ENCODE assay signal across 22 cellular contexts in the genomic region with DNA sequence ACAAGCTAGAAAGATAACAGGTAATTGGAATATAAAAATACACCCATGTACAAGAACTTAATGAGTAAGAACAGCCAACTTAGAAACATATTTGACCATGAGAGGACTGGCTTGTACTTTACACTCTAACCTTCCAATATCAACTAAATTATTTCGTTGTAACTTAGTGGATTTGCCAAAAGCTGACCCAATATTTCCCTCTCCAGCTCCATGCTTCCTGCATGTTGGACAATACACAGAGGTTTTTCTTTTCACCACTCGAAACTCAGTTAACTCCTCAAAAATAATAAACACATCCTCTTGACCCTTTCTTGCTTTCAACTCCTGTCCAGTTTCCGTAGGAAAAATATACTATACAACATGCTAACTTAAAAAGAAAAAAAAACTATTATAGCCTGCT.
"Had no signal": no experiment of that assay in that cellular context is flagged by ENCODE, and none has a peak within 500 bp of the region (broad histone marks: within the 10 kb centered on the region; RNA-seq: fewer than 3 reads in every experiment).

No MANE protein-coding gene starts in this region.

- H3K27me3 ChIP-seq: body of pancreas, cardiac muscle cell, esophagus squamous epithelium, foreskin keratinocyte, transverse colon, uterus had no signal

- H3K27ac ChIP-seq: body of pancreas, cardiac muscle cell, esophagus squamous epithelium, foreskin keratinocyte, lower lobe of right lung, prostate gland, transverse colon, uterus had no signal

- H3K4me1 ChIP-seq: esophagus squamous epithelium, foreskin keratinocyte, lower lobe of right lung, prostate gland had no signal

- FAIRE-seq: keratinocyte had no signal

- ATAC-seq: body of pancreas; foreskin keratinocyte; left colon; lower lobe of right lung; naive thymus-derived CD8-positive, alpha-beta T cell; stimulated activated effector memory CD8-positive, alpha-beta T cell treated with anti-CD3 and anti-CD28 coated beads, Interleukin-12 subunit alpha, Interleukin-12 subunit beta, amount 100 ng/mL, for 72 hours; stimulated activated naive CD8-positive, alpha-beta T cell treated with anti-CD3 and anti-CD28 coated beads, Interleukin-15, amount 100 ng/mL, for 72 hours had no signal

- DNase-seq: activated B cell treated with CpG ODN at 0.5 μM for 24 hours; activated CD4-positive, alpha-beta T cell treated with anti-CD3 and anti-CD28 coated beads for 4 hours; activated CD4-positive, alpha-beta T cell treated with anti-CD3 and anti-CD28 coated beads, Interleukin-2, amount 50 U/mL, for 48 hours; activated naive CD4-positive, alpha-beta T cell treated with Interleukin-2 at 50 U/mL for 16 hours; activated naive CD8-positive, alpha-beta T cell treated with anti-CD3 and anti-CD28 coated beads for 36 hours; activated T-cell treated with anti-CD3 and anti-CD28 coated beads, Interleukin-2, amount 50 U/mL, for 48 hours; amygdala; body of pancreas; esophagus squamous epithelium; foreskin keratinocyte; left colon; lower lobe of right lung; naive thymus-derived CD8-positive, alpha-beta T cell; stimulated activated CD4-positive, alpha-beta T cell treated with anti-CD3 and anti-CD28 coated beads, Interleukin-2, amount 100 ng/mL, for 24 hours; stimulated activated naive CD8-positive, alpha-beta T cell treated with anti-CD3 and anti-CD28 coated beads, Interleukin-15, amount 100 ng/mL, for 72 hours; T1000; transverse colon; uterus had no signal

- H3K4me3 ChIP-seq: body of pancreas, cardiac muscle cell, esophagus squamous epithelium, lower lobe of right lung, prostate gland, transverse colon, uterus had no signal

- H3K9me3 ChIP-seq: body of pancreas, esophagus squamous epithelium, lower lobe of right lung, prostate gland, transverse colon, uterus had no signal

- H3K36me3 ChIP-seq: cardiac muscle cell, esophagus squamous epithelium, lower lobe of right lung, prostate gland, transverse colon, uterus had no signal
